1 cellular context compared by ENCODE assay signal in the genomic region with DNA sequence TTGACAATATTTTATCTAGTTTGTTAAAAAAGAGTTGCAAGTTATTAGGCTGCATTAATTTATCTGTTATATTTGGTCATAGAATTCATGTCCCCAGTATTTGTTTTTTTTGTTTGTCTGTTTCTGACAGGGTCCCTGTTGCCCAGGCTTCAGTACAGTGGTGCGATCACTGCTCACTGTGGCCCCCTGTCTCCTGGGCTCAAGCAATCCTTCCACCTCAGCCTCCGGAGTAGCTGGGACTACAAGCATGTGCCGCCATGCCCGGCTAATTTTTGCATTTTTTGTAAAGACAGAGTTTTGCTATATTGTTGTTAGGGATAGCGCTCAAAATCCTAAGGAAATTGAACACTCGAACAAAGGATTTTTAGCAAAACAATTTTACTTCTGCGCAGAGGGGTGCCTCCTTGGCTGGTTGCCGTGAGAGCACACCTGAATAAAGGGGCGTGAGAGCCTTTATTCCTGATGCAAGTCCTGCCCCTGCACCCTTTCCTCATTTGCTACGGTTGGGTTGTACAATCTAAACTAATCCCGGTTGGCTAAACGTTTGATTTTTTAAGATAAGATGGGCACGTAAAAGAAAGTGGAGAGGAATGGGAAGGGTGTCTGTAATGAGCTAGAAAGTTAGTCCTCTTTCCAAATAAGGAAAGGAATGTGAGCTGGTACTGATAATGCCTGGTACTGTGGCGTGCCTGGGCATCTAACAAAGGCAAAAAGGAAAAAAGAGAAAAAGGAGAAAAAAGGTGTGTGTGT.
TF ChIP-seq lines count a peak whose summit lies in the region.

No MANE protein-coding gene starts in this region.

TF ChIP-seq in H1, 55 proteins besides CTCF, POLR2A, EP300 and RAD21 (continued from another document):
- TF ChIP-seq, protein P1, sequence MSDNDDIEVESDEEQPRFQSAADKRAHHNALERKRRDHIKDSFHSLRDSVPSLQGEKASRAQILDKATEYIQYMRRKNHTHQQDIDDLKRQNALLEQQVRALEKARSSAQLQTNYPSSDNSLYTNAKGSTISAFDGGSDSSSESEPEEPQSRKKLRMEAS (IDR thresholded peaks at IDR 0.05): peak; percentile 30; the same call in 1 of the 2 replicates
- TF ChIP-seq POU5F1 (IDR thresholded peaks at IDR 0.05; ENCODE audit: low read depth, low read length) (no peak), ZNF274 (IDR thresholded peaks at IDR 0.05; ENCODE audit: borderline replicate concordance, extremely low read depth, low read length) (no peak), FOSL1 (IDR thresholded peaks at IDR 0.05; ENCODE audit: insufficient read depth, low read depth, low read length) (no peak), BRCA1 (IDR thresholded peaks at IDR 0.05; ENCODE audit: low read depth, low read length) (no peak), SP2 (IDR thresholded peaks at IDR 0.05; ENCODE audit: low read length) (no peak), SRF (IDR thresholded peaks at IDR 0.05; ENCODE audit: low read depth, low read length) (peak; percentile 68; the same call in 1 of the 2 replicates), ASH2L (IDR thresholded peaks at IDR 0.05; ENCODE audit: low read length) (peak; percentile 23), SIN3A (conservative IDR thresholded peaks at IDR 0.05 in 1 of 2, IDR thresholded peaks at IDR 0.05 in 1 of 2; ENCODE audit: low read depth in 1 of 2, low read length in 2 of 2) (no peak), SP1 (IDR thresholded peaks at IDR 0.05; ENCODE audit: low read depth, low read length) (no peak), POLR2AphosphoS5 (IDR thresholded peaks at IDR 0.05; ENCODE audit: low read depth, low read length) (peak; percentile 19; the same call in 1 of the 2 replicates), CHD1 (IDR thresholded peaks at IDR 0.05; ENCODE audit: low read depth, low read length) (no peak), PHF8 (conservative IDR thresholded peaks at IDR 0.05; ENCODE audit: low read depth, low read length) (no peak), SP4 (IDR thresholded peaks at IDR 0.05; ENCODE audit: low read length) (no peak), BACH1 (IDR thresholded peaks at IDR 0.05; ENCODE audit: low read length) (no peak), TBP (IDR thresholded peaks at IDR 0.05; ENCODE audit: low read depth, low read length) (0 out of 2 replicates have a peak, but pooled peaks have one; percentile 14), RFX5 (IDR thresholded peaks at IDR 0.05; ENCODE audit: borderline replicate concordance, low read depth, low read length) (no peak), SUZ12 (IDR thresholded peaks at IDR 0.05; ENCODE audit: low read length) (no peak)
- TF ChIP-seq, protein P2, sequence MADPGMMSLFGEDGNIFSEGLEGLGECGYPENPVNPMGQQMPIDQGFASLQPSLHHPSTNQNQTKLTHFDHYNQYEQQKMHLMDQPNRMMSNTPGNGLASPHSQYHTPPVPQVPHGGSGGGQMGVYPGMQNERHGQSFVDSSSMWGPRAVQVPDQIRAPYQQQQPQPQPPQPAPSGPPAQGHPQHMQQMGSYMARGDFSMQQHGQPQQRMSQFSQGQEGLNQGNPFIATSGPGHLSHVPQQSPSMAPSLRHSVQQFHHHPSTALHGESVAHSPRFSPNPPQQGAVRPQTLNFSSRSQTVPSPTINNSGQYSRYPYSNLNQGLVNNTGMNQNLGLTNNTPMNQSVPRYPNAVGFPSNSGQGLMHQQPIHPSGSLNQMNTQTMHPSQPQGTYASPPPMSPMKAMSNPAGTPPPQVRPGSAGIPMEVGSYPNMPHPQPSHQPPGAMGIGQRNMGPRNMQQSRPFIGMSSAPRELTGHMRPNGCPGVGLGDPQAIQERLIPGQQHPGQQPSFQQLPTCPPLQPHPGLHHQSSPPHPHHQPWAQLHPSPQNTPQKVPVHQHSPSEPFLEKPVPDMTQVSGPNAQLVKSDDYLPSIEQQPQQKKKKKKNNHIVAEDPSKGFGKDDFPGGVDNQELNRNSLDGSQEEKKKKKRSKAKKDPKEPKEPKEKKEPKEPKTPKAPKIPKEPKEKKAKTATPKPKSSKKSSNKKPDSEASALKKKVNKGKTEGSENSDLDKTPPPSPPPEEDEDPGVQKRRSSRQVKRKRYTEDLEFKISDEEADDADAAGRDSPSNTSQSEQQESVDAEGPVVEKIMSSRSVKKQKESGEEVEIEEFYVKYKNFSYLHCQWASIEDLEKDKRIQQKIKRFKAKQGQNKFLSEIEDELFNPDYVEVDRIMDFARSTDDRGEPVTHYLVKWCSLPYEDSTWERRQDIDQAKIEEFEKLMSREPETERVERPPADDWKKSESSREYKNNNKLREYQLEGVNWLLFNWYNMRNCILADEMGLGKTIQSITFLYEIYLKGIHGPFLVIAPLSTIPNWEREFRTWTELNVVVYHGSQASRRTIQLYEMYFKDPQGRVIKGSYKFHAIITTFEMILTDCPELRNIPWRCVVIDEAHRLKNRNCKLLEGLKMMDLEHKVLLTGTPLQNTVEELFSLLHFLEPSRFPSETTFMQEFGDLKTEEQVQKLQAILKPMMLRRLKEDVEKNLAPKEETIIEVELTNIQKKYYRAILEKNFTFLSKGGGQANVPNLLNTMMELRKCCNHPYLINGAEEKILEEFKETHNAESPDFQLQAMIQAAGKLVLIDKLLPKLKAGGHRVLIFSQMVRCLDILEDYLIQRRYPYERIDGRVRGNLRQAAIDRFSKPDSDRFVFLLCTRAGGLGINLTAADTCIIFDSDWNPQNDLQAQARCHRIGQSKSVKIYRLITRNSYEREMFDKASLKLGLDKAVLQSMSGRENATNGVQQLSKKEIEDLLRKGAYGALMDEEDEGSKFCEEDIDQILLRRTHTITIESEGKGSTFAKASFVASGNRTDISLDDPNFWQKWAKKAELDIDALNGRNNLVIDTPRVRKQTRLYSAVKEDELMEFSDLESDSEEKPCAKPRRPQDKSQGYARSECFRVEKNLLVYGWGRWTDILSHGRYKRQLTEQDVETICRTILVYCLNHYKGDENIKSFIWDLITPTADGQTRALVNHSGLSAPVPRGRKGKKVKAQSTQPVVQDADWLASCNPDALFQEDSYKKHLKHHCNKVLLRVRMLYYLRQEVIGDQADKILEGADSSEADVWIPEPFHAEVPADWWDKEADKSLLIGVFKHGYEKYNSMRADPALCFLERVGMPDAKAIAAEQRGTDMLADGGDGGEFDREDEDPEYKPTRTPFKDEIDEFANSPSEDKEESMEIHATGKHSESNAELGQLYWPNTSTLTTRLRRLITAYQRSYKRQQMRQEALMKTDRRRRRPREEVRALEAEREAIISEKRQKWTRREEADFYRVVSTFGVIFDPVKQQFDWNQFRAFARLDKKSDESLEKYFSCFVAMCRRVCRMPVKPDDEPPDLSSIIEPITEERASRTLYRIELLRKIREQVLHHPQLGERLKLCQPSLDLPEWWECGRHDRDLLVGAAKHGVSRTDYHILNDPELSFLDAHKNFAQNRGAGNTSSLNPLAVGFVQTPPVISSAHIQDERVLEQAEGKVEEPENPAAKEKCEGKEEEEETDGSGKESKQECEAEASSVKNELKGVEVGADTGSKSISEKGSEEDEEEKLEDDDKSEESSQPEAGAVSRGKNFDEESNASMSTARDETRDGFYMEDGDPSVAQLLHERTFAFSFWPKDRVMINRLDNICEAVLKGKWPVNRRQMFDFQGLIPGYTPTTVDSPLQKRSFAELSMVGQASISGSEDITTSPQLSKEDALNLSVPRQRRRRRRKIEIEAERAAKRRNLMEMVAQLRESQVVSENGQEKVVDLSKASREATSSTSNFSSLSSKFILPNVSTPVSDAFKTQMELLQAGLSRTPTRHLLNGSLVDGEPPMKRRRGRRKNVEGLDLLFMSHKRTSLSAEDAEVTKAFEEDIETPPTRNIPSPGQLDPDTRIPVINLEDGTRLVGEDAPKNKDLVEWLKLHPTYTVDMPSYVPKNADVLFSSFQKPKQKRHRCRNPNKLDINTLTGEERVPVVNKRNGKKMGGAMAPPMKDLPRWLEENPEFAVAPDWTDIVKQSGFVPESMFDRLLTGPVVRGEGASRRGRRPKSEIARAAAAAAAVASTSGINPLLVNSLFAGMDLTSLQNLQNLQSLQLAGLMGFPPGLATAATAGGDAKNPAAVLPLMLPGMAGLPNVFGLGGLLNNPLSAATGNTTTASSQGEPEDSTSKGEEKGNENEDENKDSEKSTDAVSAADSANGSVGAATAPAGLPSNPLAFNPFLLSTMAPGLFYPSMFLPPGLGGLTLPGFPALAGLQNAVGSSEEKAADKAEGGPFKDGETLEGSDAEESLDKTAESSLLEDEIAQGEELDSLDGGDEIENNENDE (IDR thresholded peaks at IDR 0.05; ENCODE audit: insufficient replicate concordance, low read length): no peak
